ENCODE assay signal across 24 cellular contexts in the genomic region with DNA sequence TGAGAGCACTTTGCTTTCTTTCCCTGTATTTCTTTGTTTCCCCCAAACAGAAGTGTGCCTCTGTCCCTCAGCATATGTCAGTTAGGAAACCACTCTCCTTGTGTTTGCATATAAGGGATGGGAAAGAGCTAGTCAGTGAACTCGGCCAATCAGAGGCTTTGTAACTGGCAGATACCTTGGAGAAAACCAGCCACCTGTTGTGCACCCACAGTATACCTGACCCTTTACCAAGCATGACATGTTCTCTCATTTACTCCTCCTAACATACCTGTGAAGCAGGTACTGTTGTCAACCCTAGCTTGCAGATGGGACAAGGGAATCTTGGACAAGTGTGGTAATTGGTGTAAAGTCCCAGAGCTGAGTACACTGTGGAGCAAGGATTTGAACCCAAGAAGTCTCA.
A peak's percentile ranks its signal among the peaks of the same experiment; 100 is the strongest.
DNase-seq lines count a peak whose midpoint lies in the region; ATAC-seq and TF ChIP-seq lines count a peak whose summit lies in the region.
"Had no signal": no experiment of that assay in that cellular context is flagged by ENCODE, and none has a peak within 500 bp of the region (broad histone marks: within the 10 kb centered on the region; RNA-seq: fewer than 3 reads in every experiment).

No MANE protein-coding gene starts in this region.

- no peak for TF ChIP-seq CTCF in chondrocyte (IDR thresholded peaks at IDR 0.05)

- DNase-seq in NCI-H2171 treated with DMSO at 0.1 percent for 48 hours (lab: John Stamatoyannopoulos, UW): peak; percentile 29
- no peak for DNase-seq in NCI-H2171 (lab: John Stamatoyannopoulos, UW)
- no peak for DNase-seq in chondrocyte (ENCODE audit: low spot score)
- DNase-seq in NCI-H2227 (lab: John Stamatoyannopoulos, UW; ENCODE audit: unreplicated experiment): no peak
- no peak for DNase-seq in activated CD8-positive, alpha-beta memory T cell treated with anti-CD3 and anti-CD28 coated beads, Interleukin-2, amount 10 ng/mL, durations not matched to agents 7 days and 5 days
- DNase-seq in MV-4-11 (lab: John Stamatoyannopoulos, UW): no peak
- DNase-seq: DMS53; EL; GF-D8; MG63; NCI-H1048; NCI-H1436; NCI-H2029; NCI-H226; NCI-H510A treated with DMSO at 0.1 percent for 48 hours; NCI-H774; NK-92 treated with Interleukin-12 subunit alpha and Interleukin-12 subunit beta, amount 100 ng/mL, for 24 hours had no signal

- no peaks in the 10 kb centered on the region for H3K27me3 Mint-ChIP-seq in chondrocyte (ENCODE audit: low read depth)
- H3K27me3 Mint-ChIP-seq in activated CD8-positive, alpha-beta memory T cell treated with anti-CD3 and anti-CD28 coated beads, Interleukin-2, amount 10 ng/mL, durations not matched to agents 7 days and 5 days: peaks cover 10% of the 10 kb centered on the region

- no peaks in the 10 kb centered on the region for H3K36me3 ChIP-seq in rectal smooth muscle tissue (ENCODE audit: control insufficient read depth, insufficient read depth, low read length)
- H3K36me3 ChIP-seq: MG63 had no signal

- no peak for ATAC-seq in activated CD8-positive, alpha-beta memory T cell treated with anti-CD3 and anti-CD28 coated beads, Interleukin-2, amount 10 ng/mL, durations not matched to agents 7 days and 5 days
- ATAC-seq: A549, HepG2, K562, Panc1, SK-N-SH treated with all-trans-retinoic acid at 6 μM for 48 hours had no signal

- CTCF ChIA-PET in activated CD8-positive, alpha-beta memory T cell treated with anti-CD3 and anti-CD28 coated beads, Interleukin-2, amount 10 ng/mL, durations not matched to agents 7 days and 5 days (lab: Charles Lee): no interaction called here

- H3K27ac ChIP-seq in rectal smooth muscle tissue (ENCODE audit: low read depth, low read length): peak overlapping the region; percentile 3
- H3K27ac ChIP-seq: A549 had no signal

- H3K36me3 Mint-ChIP-seq in chondrocyte (ENCODE audit: low read depth): peaks cover 23% of the 10 kb centered on the region
- no peaks in the 10 kb centered on the region for H3K36me3 Mint-ChIP-seq in activated CD8-positive, alpha-beta memory T cell treated with anti-CD3 and anti-CD28 coated beads, Interleukin-2, amount 10 ng/mL, durations not matched to agents 7 days and 5 days

- peaks cover 2% of the 10 kb centered on the region for H3K9me3 Mint-ChIP-seq in chondrocyte (ENCODE audit: low read depth)
- H3K9me3 Mint-ChIP-seq in activated CD8-positive, alpha-beta memory T cell treated with anti-CD3 and anti-CD28 coated beads, Interleukin-2, amount 10 ng/mL, durations not matched to agents 7 days and 5 days (ENCODE audit: low read depth): no peaks in the 10 kb centered on the region

- no peak overlapping the region for H3K4me3 ChIP-seq in rectal smooth muscle tissue (ENCODE audit: low read length)
- H3K4me3 ChIP-seq: A549, K562, MG63 had no signal

- H3K4me3 Mint-ChIP-seq in chondrocyte (ENCODE audit: unreplicated experiment): no peak overlapping the region
- no peak overlapping the region for H3K4me3 Mint-ChIP-seq in activated CD8-positive, alpha-beta memory T cell treated with anti-CD3 and anti-CD28 coated beads, Interleukin-2, amount 10 ng/mL, durations not matched to agents 7 days and 5 days
- H3K4me3 Mint-ChIP-seq: B cell had no signal

- peaks cover 19% of the 10 kb centered on the region for H3K4me1 ChIP-seq in rectal smooth muscle tissue (ENCODE audit: control insufficient read depth, insufficient read depth, low read length)

- no peaks in the 10 kb centered on the region for H3K27me3 ChIP-seq in rectal smooth muscle tissue (ENCODE audit: control insufficient read depth, insufficient read depth, low read length)
- H3K27me3 ChIP-seq: MG63 had no signal

- no peak overlapping the region for H3K9ac ChIP-seq in rectal smooth muscle tissue (ENCODE audit: low read length)

- H3K4me1 Mint-ChIP-seq in chondrocyte (ENCODE audit: low read depth): peaks cover 16% of the 10 kb centered on the region
- H3K4me1 Mint-ChIP-seq in activated CD8-positive, alpha-beta memory T cell treated with anti-CD3 and anti-CD28 coated beads, Interleukin-2, amount 10 ng/mL, durations not matched to agents 7 days and 5 days: no peaks in the 10 kb centered on the region
- H3K4me1 Mint-ChIP-seq: B cell had no signal

- H3K27ac Mint-ChIP-seq in chondrocyte (ENCODE audit: unreplicated experiment): peak overlapping the region; percentile 2
- H3K27ac Mint-ChIP-seq in activated CD8-positive, alpha-beta memory T cell treated with anti-CD3 and anti-CD28 coated beads, Interleukin-2, amount 10 ng/mL, durations not matched to agents 7 days and 5 days: no peak overlapping the region
- H3K27ac Mint-ChIP-seq: B cell had no signal
